2 cellular contexts compared by ENCODE assay signal in the genomic region with DNA sequence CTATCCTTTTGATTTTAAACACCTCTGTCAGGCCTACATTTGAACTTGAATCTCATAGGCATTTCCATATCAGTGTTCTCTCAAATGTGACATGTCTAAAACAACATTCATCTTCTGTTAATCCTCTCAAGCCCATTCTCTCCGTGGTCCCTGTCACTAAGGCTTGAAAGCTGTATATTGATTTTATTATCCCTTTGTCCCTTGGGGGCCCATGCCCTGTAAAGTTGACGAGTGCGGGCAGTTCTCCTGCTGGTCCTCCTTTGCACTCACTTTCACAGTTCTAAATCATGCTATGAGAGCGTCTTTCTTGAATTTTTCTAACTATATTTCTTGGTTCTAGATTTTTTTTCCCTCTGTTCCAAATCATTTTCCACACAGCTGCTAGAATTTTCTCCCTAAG.
A peak's percentile ranks its signal among the peaks of the same experiment; 100 is the strongest.
TF ChIP-seq lines count a peak whose summit lies in the region.

No MANE protein-coding gene starts in this region.

TF ChIP-seq in HEK293, 187 proteins besides CTCF, POLR2A, EP300 and RAD21 (continued from another document):
- TF ChIP-seq, protein P1, sequence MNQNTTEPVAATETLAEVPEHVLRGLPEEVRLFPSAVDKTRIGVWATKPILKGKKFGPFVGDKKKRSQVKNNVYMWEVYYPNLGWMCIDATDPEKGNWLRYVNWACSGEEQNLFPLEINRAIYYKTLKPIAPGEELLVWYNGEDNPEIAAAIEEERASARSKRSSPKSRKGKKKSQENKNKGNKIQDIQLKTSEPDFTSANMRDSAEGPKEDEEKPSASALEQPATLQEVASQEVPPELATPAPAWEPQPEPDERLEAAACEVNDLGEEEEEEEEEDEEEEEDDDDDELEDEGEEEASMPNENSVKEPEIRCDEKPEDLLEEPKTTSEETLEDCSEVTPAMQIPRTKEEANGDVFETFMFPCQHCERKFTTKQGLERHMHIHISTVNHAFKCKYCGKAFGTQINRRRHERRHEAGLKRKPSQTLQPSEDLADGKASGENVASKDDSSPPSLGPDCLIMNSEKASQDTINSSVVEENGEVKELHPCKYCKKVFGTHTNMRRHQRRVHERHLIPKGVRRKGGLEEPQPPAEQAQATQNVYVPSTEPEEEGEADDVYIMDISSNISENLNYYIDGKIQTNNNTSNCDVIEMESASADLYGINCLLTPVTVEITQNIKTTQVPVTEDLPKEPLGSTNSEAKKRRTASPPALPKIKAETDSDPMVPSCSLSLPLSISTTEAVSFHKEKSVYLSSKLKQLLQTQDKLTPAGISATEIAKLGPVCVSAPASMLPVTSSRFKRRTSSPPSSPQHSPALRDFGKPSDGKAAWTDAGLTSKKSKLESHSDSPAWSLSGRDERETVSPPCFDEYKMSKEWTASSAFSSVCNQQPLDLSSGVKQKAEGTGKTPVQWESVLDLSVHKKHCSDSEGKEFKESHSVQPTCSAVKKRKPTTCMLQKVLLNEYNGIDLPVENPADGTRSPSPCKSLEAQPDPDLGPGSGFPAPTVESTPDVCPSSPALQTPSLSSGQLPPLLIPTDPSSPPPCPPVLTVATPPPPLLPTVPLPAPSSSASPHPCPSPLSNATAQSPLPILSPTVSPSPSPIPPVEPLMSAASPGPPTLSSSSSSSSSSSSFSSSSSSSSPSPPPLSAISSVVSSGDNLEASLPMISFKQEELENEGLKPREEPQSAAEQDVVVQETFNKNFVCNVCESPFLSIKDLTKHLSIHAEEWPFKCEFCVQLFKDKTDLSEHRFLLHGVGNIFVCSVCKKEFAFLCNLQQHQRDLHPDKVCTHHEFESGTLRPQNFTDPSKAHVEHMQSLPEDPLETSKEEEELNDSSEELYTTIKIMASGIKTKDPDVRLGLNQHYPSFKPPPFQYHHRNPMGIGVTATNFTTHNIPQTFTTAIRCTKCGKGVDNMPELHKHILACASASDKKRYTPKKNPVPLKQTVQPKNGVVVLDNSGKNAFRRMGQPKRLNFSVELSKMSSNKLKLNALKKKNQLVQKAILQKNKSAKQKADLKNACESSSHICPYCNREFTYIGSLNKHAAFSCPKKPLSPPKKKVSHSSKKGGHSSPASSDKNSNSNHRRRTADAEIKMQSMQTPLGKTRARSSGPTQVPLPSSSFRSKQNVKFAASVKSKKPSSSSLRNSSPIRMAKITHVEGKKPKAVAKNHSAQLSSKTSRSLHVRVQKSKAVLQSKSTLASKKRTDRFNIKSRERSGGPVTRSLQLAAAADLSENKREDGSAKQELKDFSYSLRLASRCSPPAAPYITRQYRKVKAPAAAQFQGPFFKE (tag by site-specific recombination; IDR thresholded peaks at IDR 0.05; ENCODE audit: borderline replicate concordance) = no peak
- no peak for TF ChIP-seq ZBTB20 (tag by site-specific recombination; IDR thresholded peaks at IDR 0.05)
- TF ChIP-seq ZIC2 (tag by site-specific recombination; IDR thresholded peaks at IDR 0.05) = peak; percentile 32; the same call in 1 of the 2 replicates
- no peak for TF ChIP-seq ZNF350 (tag by site-specific recombination; IDR thresholded peaks at IDR 0.05)
- TF ChIP-seq ZNF76 (tag by site-specific recombination; IDR thresholded peaks at IDR 0.05; ENCODE audit: borderline replicate concordance, low read depth) = no peak
- no peak for TF ChIP-seq ZNF311 (tag by site-specific recombination; IDR thresholded peaks at IDR 0.05; ENCODE audit: borderline replicate concordance)
- no peak for TF ChIP-seq ZNF600 (tag by site-specific recombination; IDR thresholded peaks at IDR 0.05)
- no peak for TF ChIP-seq ZNF19 (tag by site-specific recombination; IDR thresholded peaks at IDR 0.05; ENCODE audit: low read depth)
- 0 out of 2 replicates have a peak, but pooled peaks have one; percentile 23 for TF ChIP-seq MZF1 (tag by site-specific recombination; IDR thresholded peaks at IDR 0.05; ENCODE audit: borderline replicate concordance)
- no peak for TF ChIP-seq ZNF133 (tag by site-specific recombination; IDR thresholded peaks at IDR 0.05)
- 0 out of 2 replicates have a peak, but pooled peaks have one; percentile 21 for TF ChIP-seq GLIS1 (tag by site-specific recombination; IDR thresholded peaks at IDR 0.05)
- no peak for TF ChIP-seq OVOL3 (tag by site-specific recombination; IDR thresholded peaks at IDR 0.05)
- TF ChIP-seq ZNF776 (tag by site-specific recombination; IDR thresholded peaks at IDR 0.05; ENCODE audit: borderline replicate concordance) = no peak
- no peak for TF ChIP-seq ZNF26 (tag by site-specific recombination; IDR thresholded peaks at IDR 0.05)
- TF ChIP-seq HOXC10 (CRISPR knock-in tag; IDR thresholded peaks at IDR 0.05) = no peak
- TF ChIP-seq, protein P2, sequence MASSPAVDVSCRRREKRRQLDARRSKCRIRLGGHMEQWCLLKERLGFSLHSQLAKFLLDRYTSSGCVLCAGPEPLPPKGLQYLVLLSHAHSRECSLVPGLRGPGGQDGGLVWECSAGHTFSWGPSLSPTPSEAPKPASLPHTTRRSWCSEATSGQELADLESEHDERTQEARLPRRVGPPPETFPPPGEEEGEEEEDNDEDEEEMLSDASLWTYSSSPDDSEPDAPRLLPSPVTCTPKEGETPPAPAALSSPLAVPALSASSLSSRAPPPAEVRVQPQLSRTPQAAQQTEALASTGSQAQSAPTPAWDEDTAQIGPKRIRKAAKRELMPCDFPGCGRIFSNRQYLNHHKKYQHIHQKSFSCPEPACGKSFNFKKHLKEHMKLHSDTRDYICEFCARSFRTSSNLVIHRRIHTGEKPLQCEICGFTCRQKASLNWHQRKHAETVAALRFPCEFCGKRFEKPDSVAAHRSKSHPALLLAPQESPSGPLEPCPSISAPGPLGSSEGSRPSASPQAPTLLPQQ (tag by site-specific recombination; IDR thresholded peaks at IDR 0.05) = no peak

TF ChIP-seq in WTC11, 78 proteins besides CTCF, POLR2A, EP300 and RAD21 (continued from another document):
- TF ChIP-seq, protein P3, sequence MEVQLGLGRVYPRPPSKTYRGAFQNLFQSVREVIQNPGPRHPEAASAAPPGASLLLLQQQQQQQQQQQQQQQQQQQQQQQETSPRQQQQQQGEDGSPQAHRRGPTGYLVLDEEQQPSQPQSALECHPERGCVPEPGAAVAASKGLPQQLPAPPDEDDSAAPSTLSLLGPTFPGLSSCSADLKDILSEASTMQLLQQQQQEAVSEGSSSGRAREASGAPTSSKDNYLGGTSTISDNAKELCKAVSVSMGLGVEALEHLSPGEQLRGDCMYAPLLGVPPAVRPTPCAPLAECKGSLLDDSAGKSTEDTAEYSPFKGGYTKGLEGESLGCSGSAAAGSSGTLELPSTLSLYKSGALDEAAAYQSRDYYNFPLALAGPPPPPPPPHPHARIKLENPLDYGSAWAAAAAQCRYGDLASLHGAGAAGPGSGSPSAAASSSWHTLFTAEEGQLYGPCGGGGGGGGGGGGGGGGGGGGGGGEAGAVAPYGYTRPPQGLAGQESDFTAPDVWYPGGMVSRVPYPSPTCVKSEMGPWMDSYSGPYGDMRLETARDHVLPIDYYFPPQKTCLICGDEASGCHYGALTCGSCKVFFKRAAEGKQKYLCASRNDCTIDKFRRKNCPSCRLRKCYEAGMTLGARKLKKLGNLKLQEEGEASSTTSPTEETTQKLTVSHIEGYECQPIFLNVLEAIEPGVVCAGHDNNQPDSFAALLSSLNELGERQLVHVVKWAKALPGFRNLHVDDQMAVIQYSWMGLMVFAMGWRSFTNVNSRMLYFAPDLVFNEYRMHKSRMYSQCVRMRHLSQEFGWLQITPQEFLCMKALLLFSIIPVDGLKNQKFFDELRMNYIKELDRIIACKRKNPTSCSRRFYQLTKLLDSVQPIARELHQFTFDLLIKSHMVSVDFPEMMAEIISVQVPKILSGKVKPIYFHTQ (CRISPR knock-in tag; IDR thresholded peaks at IDR 0.05) = no peak
- TF ChIP-seq, protein P4, sequence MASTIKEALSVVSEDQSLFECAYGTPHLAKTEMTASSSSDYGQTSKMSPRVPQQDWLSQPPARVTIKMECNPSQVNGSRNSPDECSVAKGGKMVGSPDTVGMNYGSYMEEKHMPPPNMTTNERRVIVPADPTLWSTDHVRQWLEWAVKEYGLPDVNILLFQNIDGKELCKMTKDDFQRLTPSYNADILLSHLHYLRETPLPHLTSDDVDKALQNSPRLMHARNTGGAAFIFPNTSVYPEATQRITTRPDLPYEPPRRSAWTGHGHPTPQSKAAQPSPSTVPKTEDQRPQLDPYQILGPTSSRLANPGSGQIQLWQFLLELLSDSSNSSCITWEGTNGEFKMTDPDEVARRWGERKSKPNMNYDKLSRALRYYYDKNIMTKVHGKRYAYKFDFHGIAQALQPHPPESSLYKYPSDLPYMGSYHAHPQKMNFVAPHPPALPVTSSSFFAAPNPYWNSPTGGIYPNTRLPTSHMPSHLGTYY (CRISPR knock-in tag; IDR thresholded peaks at IDR 0.05) = no peak
- TF ChIP-seq CREM (CRISPR knock-in tag; IDR thresholded peaks at IDR 0.05) = no peak
- TF ChIP-seq GRHL2 (CRISPR knock-in tag; IDR thresholded peaks at IDR 0.05; ENCODE audit: insufficient replicate concordance, severe bottlenecking) = no peak
- TF ChIP-seq TEAD4 (CRISPR knock-in tag; IDR thresholded peaks at IDR 0.05) = no peak
- TF ChIP-seq HMGA2 (CRISPR knock-in tag; IDR thresholded peaks at IDR 0.05) = no peak
- no peak for TF ChIP-seq MXD4 (CRISPR knock-in tag; IDR thresholded peaks at IDR 0.05; ENCODE audit: borderline replicate concordance)
- no peak for TF ChIP-seq ZNF416 (CRISPR knock-in tag; IDR thresholded peaks at IDR 0.05)
- TF ChIP-seq EMX1 (CRISPR knock-in tag; IDR thresholded peaks at IDR 0.05) = no peak
- TF ChIP-seq ATF1 (CRISPR knock-in tag; IDR thresholded peaks at IDR 0.05) = no peak
TF ChIP-seq in WTC11: peak in this region for 0.
